ENCODE assay signal across 32 cellular contexts in the genomic region with DNA sequence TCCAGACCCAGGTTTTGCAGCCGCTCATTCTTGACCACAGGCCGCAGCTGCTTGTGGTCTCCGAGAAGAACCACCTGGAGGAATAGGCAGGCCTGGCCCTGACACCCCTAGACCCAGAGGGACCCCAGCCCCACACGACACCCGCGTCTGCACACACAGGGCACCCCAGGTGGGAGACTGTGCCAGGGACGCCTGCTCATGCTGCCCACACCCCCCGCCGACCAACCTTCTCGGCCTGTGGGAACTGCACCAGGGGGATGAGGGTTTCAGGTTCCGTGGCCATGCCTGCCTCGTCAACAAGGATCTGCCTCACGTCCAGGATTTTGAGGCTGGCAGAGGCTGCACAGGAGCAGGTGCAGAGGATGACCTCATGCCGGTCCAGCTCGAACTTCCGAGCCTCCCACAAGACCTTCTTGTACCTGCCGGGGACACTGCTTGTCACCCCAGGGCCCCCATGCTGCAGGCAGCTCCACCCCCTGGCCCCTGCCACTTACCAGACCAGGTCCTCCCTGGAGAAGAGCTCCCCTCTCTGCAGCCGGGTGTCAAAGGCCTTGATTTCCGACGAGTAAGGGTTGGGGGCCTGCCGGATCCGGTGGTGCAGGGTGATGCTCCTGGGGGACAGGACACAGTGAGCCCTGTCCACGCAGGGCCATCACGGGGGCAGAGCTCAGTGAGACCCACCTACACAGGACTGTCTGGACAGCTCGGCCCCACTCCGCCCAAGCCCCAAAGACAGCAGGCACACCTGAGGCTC. TPM values are rescaled to one million over a fixed set of nuclear protein-coding genes. Genes with fewer than 3 reads are reported as not detected.
"Had no signal": no experiment of that assay in that cellular context is flagged by ENCODE, and none has a peak within 500 bp of the region (broad histone marks: within the 10 kb centered on the region; RNA-seq: fewer than 3 reads in every experiment).

No MANE protein-coding gene starts in this region.

- H3K27ac ChIP-seq: ascending aorta, PC-9, SJSA1 had no signal

- FAIRE-seq: RCC 7860, TTC549 had no signal

- H3K9ac ChIP-seq: SK-N-SH had no signal

- H3K27ac Mint-ChIP-seq: activated CD4-positive, alpha-beta T cell treated with anti-CD3 and anti-CD28 coated beads for 36 hours; activated CD4-positive, alpha-beta T cell treated with anti-CD3 and anti-CD28 coated beads, Interleukin-2, amount 10 ng/mL, durations not matched to agents 7 days and 5 days; activated naive CD4-positive, alpha-beta T cell treated with anti-CD3 and anti-CD28 coated beads, Interleukin-2, amount 10 ng/mL, durations not matched to agents 7 days and 5 days; activated naive CD8-positive, alpha-beta T cell treated with anti-CD3 and anti-CD28 coated beads for 36 hours; activated T-helper 1 cell treated with anti-CD3 and anti-CD28 coated beads, Interleukin-12 subunit alpha, Interleukin-12 subunit beta, Interleukin-2, Interleukin-4 antibody, amounts not matched to agents 30 ng/mL and 10 ng/mL and 1 ng/mL, durations not matched to agents 14 hours and 24 hours and 36 hours; T-helper 1 cell treated with Interleukin-12 subunit alpha and Interleukin-12 subunit beta and Interleukin-4 antibody, amounts not matched to agents 30 μg/mL and 1 μg/mL, for 36 hours; T-helper 2 cell treated with Interferon-gamma antibody and Interleukin-4, amounts not matched to agents 5 μg/mL and 100 μg/mL, for 36 hours had no signal

- H3K4me1 ChIP-seq: ascending aorta, SJSA1 had no signal

- DNase-seq: activated CD4-positive, alpha-beta T cell treated with anti-CD3 and anti-CD28 coated beads for 36 hours; activated CD4-positive, alpha-beta T cell treated with anti-CD3 and anti-CD28 coated beads, Interleukin-2, amount 10 ng/mL, durations not matched to agents 7 days and 5 days; activated CD4-positive, alpha-beta T cell treated with anti-CD3 and anti-CD28 coated beads, Interleukin-2, amount 50 U/mL, for 48 hours; activated CD8-positive, alpha-beta T cell treated with anti-CD3 and anti-CD28 coated beads, Interleukin-2, amount 10 ng/mL, durations not matched to agents 7 days and 5 days; activated naive CD4-positive, alpha-beta T cell treated with anti-CD3 and anti-CD28 coated beads, Interleukin-2, amount 10 ng/mL, durations not matched to agents 7 days and 5 days; activated naive CD8-positive, alpha-beta T cell treated with anti-CD3 and anti-CD28 coated beads for 36 hours; activated T-cell treated with anti-CD3 and anti-CD28 coated beads for 4 hours; activated T-cell treated with anti-CD3 and anti-CD28 coated beads, Interleukin-2, amount 50 U/mL, for 4 hours; amygdala; NCI-H1092 treated with DMSO at 0.1 percent for 48 hours; NCI-H1417; NCI-H146; NCI-H187; NCI-H2029 treated with DMSO at 0.1 percent for 48 hours; NCI-H2107; NCI-H2171; NCI-H510A; NCI-H526; NCI-H748 treated with DMSO at 0.1 percent for 48 hours; NK-92 treated with Interleukin-12 subunit alpha and Interleukin-12 subunit beta, amount 100 ng/mL, for 24 hours; PC-9; SHP77 treated with DMSO at 0.1 percent for 48 hours; SK-N-SH had no signal

- H3K27me3 Mint-ChIP-seq: activated CD4-positive, alpha-beta T cell treated with anti-CD3 and anti-CD28 coated beads for 36 hours; activated CD4-positive, alpha-beta T cell treated with anti-CD3 and anti-CD28 coated beads, Interleukin-2, amount 10 ng/mL, durations not matched to agents 7 days and 5 days; activated naive CD8-positive, alpha-beta T cell treated with anti-CD3 and anti-CD28 coated beads for 36 hours had no signal

- H3K4me3 Mint-ChIP-seq: activated CD4-positive, alpha-beta T cell treated with anti-CD3 and anti-CD28 coated beads for 36 hours; activated CD4-positive, alpha-beta T cell treated with anti-CD3 and anti-CD28 coated beads, Interleukin-2, amount 10 ng/mL, durations not matched to agents 7 days and 5 days; activated CD8-positive, alpha-beta T cell treated with anti-CD3 and anti-CD28 coated beads, Interleukin-2, amount 10 ng/mL, durations not matched to agents 7 days and 5 days; activated naive CD4-positive, alpha-beta T cell treated with anti-CD3 and anti-CD28 coated beads, Interleukin-2, amount 10 ng/mL, durations not matched to agents 7 days and 5 days; activated naive CD8-positive, alpha-beta T cell treated with anti-CD3 and anti-CD28 coated beads for 36 hours; activated T-cell treated with anti-CD3 and anti-CD28 coated beads, Interleukin-2, amount 50 U/mL, for 4 hours; activated T-helper 1 cell treated with anti-CD3 and anti-CD28 coated beads, Interleukin-12 subunit alpha, Interleukin-12 subunit beta, Interleukin-2, Interleukin-4 antibody, amounts not matched to agents 30 ng/mL and 10 ng/mL and 1 ng/mL, durations not matched to agents 14 hours and 24 hours and 36 hours; T-helper 1 cell treated with Interleukin-12 subunit alpha and Interleukin-12 subunit beta and Interleukin-4 antibody, amounts not matched to agents 30 μg/mL and 1 μg/mL, for 36 hours; T-helper 2 cell treated with Interferon-gamma antibody and Interleukin-4, amounts not matched to agents 5 μg/mL and 100 μg/mL, for 36 hours had no signal

- H3K9me3 ChIP-seq: ascending aorta, SJSA1, SK-N-SH had no signal

- H3K4me3 ChIP-seq: ascending aorta, PC-9, SJSA1 had no signal

- H3K4me2 ChIP-seq: PC-9, SK-N-SH had no signal

- H2AFZ ChIP-seq: PC-9 had no signal

- H3K9me3 Mint-ChIP-seq: activated naive CD8-positive, alpha-beta T cell treated with anti-CD3 and anti-CD28 coated beads for 36 hours; activated T-cell treated with anti-CD3 and anti-CD28 coated beads, Interleukin-2, amount 50 U/mL, for 4 hours; activated T-helper 1 cell treated with anti-CD3 and anti-CD28 coated beads, Interleukin-12 subunit alpha, Interleukin-12 subunit beta, Interleukin-2, Interleukin-4 antibody, amounts not matched to agents 30 ng/mL and 10 ng/mL and 1 ng/mL, durations not matched to agents 14 hours and 24 hours and 36 hours; T-helper 1 cell treated with Interleukin-12 subunit alpha and Interleukin-12 subunit beta and Interleukin-4 antibody, amounts not matched to agents 30 μg/mL and 1 μg/mL, for 36 hours; T-helper 2 cell treated with Interferon-gamma antibody and Interleukin-4, amounts not matched to agents 5 μg/mL and 100 μg/mL, for 36 hours had no signal

- ATAC-seq: activated CD4-positive, alpha-beta T cell treated with anti-CD3 and anti-CD28 coated beads for 36 hours; activated CD8-positive, alpha-beta T cell treated with anti-CD3 and anti-CD28 coated beads, Interleukin-2, amount 10 ng/mL, durations not matched to agents 7 days and 5 days had no signal

- H3K27me3 ChIP-seq: ascending aorta, SJSA1 had no signal

- H3K4me1 Mint-ChIP-seq: activated CD4-positive, alpha-beta T cell treated with anti-CD3 and anti-CD28 coated beads for 36 hours; activated naive CD8-positive, alpha-beta T cell treated with anti-CD3 and anti-CD28 coated beads for 36 hours had no signal

- H3K36me3 Mint-ChIP-seq: activated naive CD8-positive, alpha-beta T cell treated with anti-CD3 and anti-CD28 coated beads for 36 hours had no signal

RNA-seq across cellular contexts. Expression of a gene that starts 7.1 kb away (rescaled TPM):
- total RNA-seq: ascending aorta, cardiac septum, M059J had no signal

RNA-seq across cellular contexts. Expression of a gene that starts 13.5 kb away (rescaled TPM):
- total RNA-seq: activated CD4-positive, alpha-beta T cell treated with anti-CD3 and anti-CD28 coated beads for 36 hours; activated CD4-positive, alpha-beta T cell treated with anti-CD3 and anti-CD28 coated beads, Interleukin-2, amount 10 ng/mL, durations not matched to agents 7 days and 5 days; activated CD8-positive, alpha-beta T cell treated with anti-CD3 and anti-CD28 coated beads, Interleukin-2, amount 10 ng/mL, durations not matched to agents 7 days and 5 days; activated naive CD8-positive, alpha-beta T cell treated with anti-CD3 and anti-CD28 coated beads for 36 hours; activated T-cell treated with anti-CD3 and anti-CD28 coated beads, Interleukin-2, amount 50 U/mL, for 4 hours; activated T-helper 1 cell treated with anti-CD3 and anti-CD28 coated beads, Interleukin-12 subunit alpha, Interleukin-12 subunit beta, Interleukin-2, Interleukin-4 antibody, amounts not matched to agents 30 ng/mL and 10 ng/mL and 1 ng/mL, durations not matched to agents 14 hours and 24 hours and 36 hours; ascending aorta; cardiac septum; M059J; SJSA1 had no signal
- polyA plus RNA-seq: SK-N-SH had no signal

RNA-seq across cellular contexts. Expression of a gene that starts 23.9 kb away (rescaled TPM):
- total RNA-seq: ascending aorta, cardiac septum, M059J, SJSA1 had no signal
